In the genomic region with DNA sequence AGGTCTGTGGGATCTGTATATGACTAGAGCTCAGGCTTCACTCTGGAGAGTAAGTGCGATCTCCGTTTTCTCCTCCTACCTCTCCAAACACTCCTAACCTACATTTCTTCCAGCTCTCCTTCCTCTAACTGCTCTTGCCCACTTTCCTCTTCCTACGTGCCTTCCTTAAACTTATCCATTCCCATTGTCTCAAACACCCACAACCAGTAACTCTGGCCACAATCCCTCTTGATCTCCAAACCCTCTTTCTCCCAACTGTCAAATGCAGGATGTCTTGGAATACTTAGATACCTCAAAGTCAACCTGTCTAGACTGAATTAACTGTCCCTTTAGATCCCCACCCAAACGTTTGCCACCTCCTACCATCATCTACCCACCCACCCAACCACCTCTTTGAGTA, we compare ENCODE assay signal across 3 cellular contexts.
"Had no signal": no experiment of that assay in that cellular context is flagged by ENCODE, and none has a peak within 500 bp of the region (broad histone marks: within the 10 kb centered on the region; RNA-seq: fewer than 3 reads in every experiment).

No MANE protein-coding gene starts in this region.

- DNase-seq: GDM1, GF-D8 had no signal

- H3K4me3 ChIP-seq: GM12878 had no signal
